ENCODE assay signal across 8 cellular contexts in the genomic region with DNA sequence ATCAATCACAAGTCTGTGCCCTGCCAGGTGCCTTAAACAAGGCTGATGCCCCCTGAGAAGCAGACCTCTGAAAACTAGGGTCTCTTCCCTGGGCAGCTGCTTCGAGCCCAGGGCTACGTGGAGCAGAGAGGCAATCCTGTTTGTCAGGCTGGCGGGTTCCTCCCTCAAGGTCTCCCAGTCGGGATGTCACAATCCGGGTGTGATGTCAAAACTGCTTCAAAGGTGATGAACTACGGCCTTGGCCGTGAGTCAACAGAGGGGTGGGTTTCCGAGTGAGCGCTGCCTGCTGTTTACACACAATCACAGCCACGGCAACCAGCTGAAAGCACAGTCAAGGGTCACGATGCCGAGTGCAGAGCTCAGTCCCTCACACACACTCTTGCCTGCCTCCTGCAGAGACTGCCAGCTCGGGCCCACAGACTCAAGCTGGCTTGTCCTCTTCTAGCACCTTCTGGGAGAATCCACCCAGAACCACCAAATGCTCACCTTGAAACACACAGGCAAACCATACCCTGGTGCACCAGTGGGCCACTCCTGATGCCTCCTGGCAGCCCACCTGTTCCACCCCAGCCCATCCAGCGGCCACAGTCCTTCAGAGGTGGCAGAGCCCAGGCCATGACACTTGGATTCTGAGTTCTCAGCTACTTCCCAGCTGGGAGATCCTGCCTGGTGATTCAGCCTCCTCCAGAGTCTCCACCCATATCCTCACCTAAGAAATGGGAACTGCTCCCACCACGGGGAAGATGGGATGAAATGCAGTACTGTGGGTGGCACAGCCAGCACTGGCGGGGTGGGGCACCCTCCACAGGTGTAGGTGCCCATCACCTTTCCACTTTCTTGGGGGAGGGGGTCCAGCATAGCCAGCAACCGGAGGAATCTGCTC. TPM values are rescaled to one million over a fixed set of nuclear protein-coding genes. Genes with fewer than 3 reads are reported as not detected.
DNase-seq lines count a peak whose midpoint lies in the region; ATAC-seq and TF ChIP-seq lines count a peak whose summit lies in the region.

No MANE protein-coding gene starts in this region.

- DNase-seq in NCI-H1417 (lab: John Stamatoyannopoulos, UW) (peak in 2 of 3 experiments; percentile 64 to 88), NCI-H1417 treated with DMSO at 0.1 percent for 48 hours (lab: John Stamatoyannopoulos, UW) (no peak), adipocyte (ENCODE audit: low read depth) (no peak), right atrium auricular region (ENCODE audit: low spot score) (peak; percentile 88), stomach (peak; percentile 71), pons (ENCODE audit: low spot score) (no peak)
- DNase-seq in stimulated activated CD8-positive, alpha-beta memory T cell treated with anti-CD3 and anti-CD28 coated beads, Interleukin-4, amount 100 ng/mL, for 48 hours = no peak

- H3K4me1 Mint-ChIP-seq in stimulated activated memory B cell treated with anti-CD40 and anti-IgM and Interleukin-4, amounts not matched to agents 10 μg/mL and 1 μg/mL and 100 μg/mL, for 72 hours = peaks cover 84% of the 10 kb centered on the region

- TF ChIP-seq POLR2A in stomach (IDR thresholded peaks at IDR 0.05) = no peak

- intact Hi-C loops in stomach (cut with DNase I; ENCODE audit: low total_unique reads) = loop anchor here (5.0 kb wide), 1 partner anchor 33 kb away; no protein-coding TSS in a partner anchor

- no peak overlapping the region for H3K4me3 Mint-ChIP-seq in stimulated activated memory B cell treated with anti-CD40 and anti-IgM and Interleukin-4, amounts not matched to agents 10 μg/mL and 1 μg/mL and 100 μg/mL, for 72 hours

- 28 to 34% (median 31%) methylated on average over 17 of the region's 17 CpGs for WGBS in stomach, 5 donors

- TF ChIP-seq CTCF in right atrium auricular region (IDR thresholded peaks at IDR 0.05) (no peak), stomach (IDR thresholded peaks at IDR 0.05) (no peak)

- no peak overlapping the region for H3K4me3 ChIP-seq in adipocyte (ENCODE audit: low read length)
- no peak overlapping the region for H3K4me3 ChIP-seq in right atrium auricular region
- no peak overlapping the region for H3K4me3 ChIP-seq in stomach

- H3K4me1 ChIP-seq in adipocyte (ENCODE audit: control insufficient read depth, insufficient read depth, low read length) (peaks cover 42% of the 10 kb centered on the region), right atrium auricular region (peaks cover 0 to 89% of the 10 kb centered on the region in 2 donors), stomach (peaks cover 27 to 97% (median 73%) of the 10 kb centered on the region in 4 donors)

- H3K36me3 Mint-ChIP-seq in stimulated activated memory B cell treated with anti-CD40 and anti-IgM and Interleukin-4, amounts not matched to agents 10 μg/mL and 1 μg/mL and 100 μg/mL, for 72 hours = peaks cover 5% of the 10 kb centered on the region

- H3K27ac ChIP-seq in right atrium auricular region (peak overlapping the region; percentile 85 to 95), stomach (peak overlapping the region; percentile 35 to 84 (median 63))

- H3K9ac ChIP-seq in adipocyte (ENCODE audit: low read length) = peak overlapping the region; percentile 69

- H3K9me3 Mint-ChIP-seq in stimulated activated memory B cell treated with anti-CD40 and anti-IgM and Interleukin-4, amounts not matched to agents 10 μg/mL and 1 μg/mL and 100 μg/mL, for 72 hours = no peaks in the 10 kb centered on the region

- no peaks in the 10 kb centered on the region for H3K27me3 Mint-ChIP-seq in stimulated activated memory B cell treated with anti-CD40 and anti-IgM and Interleukin-4, amounts not matched to agents 10 μg/mL and 1 μg/mL and 100 μg/mL, for 72 hours

- H3K9me3 ChIP-seq in adipocyte (ENCODE audit: control insufficient read depth, low read length) (no peaks in the 10 kb centered on the region), right atrium auricular region (no peaks in the 10 kb centered on the region), stomach (no peaks in the 10 kb centered on the region)

- TF ChIP-seq EP300 in stomach (IDR thresholded peaks at IDR 0.05) = no peak

- no peak for ATAC-seq in stimulated activated memory B cell treated with anti-CD40 and anti-IgM and Interleukin-4, amounts not matched to agents 10 μg/mL and 1 μg/mL and 100 μg/mL, for 72 hours

- H3K27me3 ChIP-seq in adipocyte (replicated peaks; ENCODE audit: control insufficient read depth, insufficient read depth, low read length) (no peaks in the 10 kb centered on the region), right atrium auricular region (no peaks in the 10 kb centered on the region), stomach (no peaks in the 10 kb centered on the region)

- H3K36me3 ChIP-seq in adipocyte (ENCODE audit: control insufficient read depth, insufficient read depth, low read length, severe bottlenecking) (no peaks in the 10 kb centered on the region), right atrium auricular region (no peaks in the 10 kb centered on the region), stomach (no peaks in the 10 kb centered on the region)

- no peak overlapping the region for H3K27ac Mint-ChIP-seq in stimulated activated memory B cell treated with anti-CD40 and anti-IgM and Interleukin-4, amounts not matched to agents 10 μg/mL and 1 μg/mL and 100 μg/mL, for 72 hours

RNA-seq across cellular contexts. Expression of a gene that starts 6.8 kb away (rescaled TPM):
- total RNA-seq in right atrium auricular region = 10 to 100 TPM; 12.4 to 17.5 TPM
- total RNA-seq in stomach = 10 to 100 TPM in 3 of 5 donors, 1 to 10 TPM in 2; 8.0 to 88.7 (median 13.5) TPM
- 10 to 100 TPM in 1 of 3 donors, 1 to 10 TPM in 2; 4.1 to 12.7 (median 8.1) TPM for polyA plus RNA-seq in stomach

RNA-seq across cellular contexts. Expression of a gene that starts 28.3 kb away (rescaled TPM):
- 100 to 1,000 TPM; 192 to 345 TPM for total RNA-seq in right atrium auricular region
- 100 to 1,000 TPM in 4 of 5 donors, 10 to 100 TPM in 1; 87.8 to 819 (median 197) TPM for total RNA-seq in stomach
- polyA plus RNA-seq in stomach = 100 to 1,000 TPM; 157 to 254 (median 249) TPM

RNA-seq across cellular contexts. Expression of a gene that starts 42.6 kb away (rescaled TPM):
- total RNA-seq in right atrium auricular region (100 to 1,000 TPM in 1 of 2 donors, 10 to 100 TPM in 1; 60.7 to 114 TPM), stomach (100 to 1,000 TPM in 2 of 5 donors, 10 to 100 TPM in 3; 30.8 to 513 (median 55.4) TPM)
- polyA plus RNA-seq in stomach = 100 to 1,000 TPM in 1 of 3 donors, 10 to 100 TPM in 2; 71.0 to 131 (median 84.5) TPM

RNA-seq across cellular contexts. Expression of a gene that starts 56.6 kb away (rescaled TPM):
- 100 to 1,000 TPM; 272 to 543 TPM for total RNA-seq in right atrium auricular region
- 100 to 1,000 TPM in 4 of 5 donors, 10 to 100 TPM in 1; 84.3 to 596 (median 358) TPM for total RNA-seq in stomach
- 1,000 to 10,000 TPM; 1,291 to 1,681 (median 1,311) TPM for polyA plus RNA-seq in stomach

Comparison
In these comparisons a context has a peak if more than half of its experiments do, and no peak if none do; other contexts are left out.
1. DNase-seq: peak in NCI-H1417 (2 of 3), right atrium auricular region (single experiment) and stomach (single experiment); none in NCI-H1417 treated with DMSO at 0.1 percent for 48 hours (single experiment), adipocyte (single experiment), pons (single experiment) and stimulated activated CD8-positive, alpha-beta memory T cell treated with anti-CD3 and anti-CD28 coated beads, Interleukin-4, amount 100 ng/mL, for 48 hours (single experiment).